Comparison of ENCODE assay signal across 21 cellular contexts in genomic region chr12:116122639-116123038, GRCh38.
DNase-seq lines count a peak whose midpoint lies in the region; ATAC-seq, FAIRE-seq and TF ChIP-seq lines count a peak whose summit lies in the region.
"Had no signal": no experiment of that assay in that cellular context is flagged by ENCODE, and none has a peak within 500 bp of the region (broad histone marks: within the 10 kb centered on the region; RNA-seq: fewer than 3 reads in every experiment).

No MANE protein-coding gene starts in this region.

- TF ChIP-seq EP300 in A549 (IDR thresholded peaks at IDR 0.05) (no peak), neural cell (conservative IDR thresholded peaks at IDR 0.05; ENCODE audit: poor library complexity, severe bottlenecking) (no peak)

- no peak overlapping the region for H3K23ac ChIP-seq in trophoblast cell (ENCODE audit: low read length)

- H3K79me1 ChIP-seq in trophoblast cell (ENCODE audit: low read length) = no peaks in the 10 kb centered on the region

- no peak overlapping the region for H2BK120ac ChIP-seq in trophoblast cell (ENCODE audit: insufficient read depth, low read length, poor library complexity)

- H3K27ac ChIP-seq in A549 (no peak overlapping the region; a peak in 1 of 6 replicates), neural cell (ENCODE audit: low read length) (peak overlapping the region; percentile 81), trophoblast cell (ENCODE audit: low read depth, low read length) (no peak overlapping the region)

- TF ChIP-seq CTCF in A549 (IDR thresholded peaks at IDR 0.05) (no peak), brain (conservative IDR thresholded peaks at IDR 0.05) (no peak), neural cell (IDR thresholded peaks at IDR 0.05; ENCODE audit: poor library complexity, severe bottlenecking) (no peak)

- H3K4me1 ChIP-seq in A549 (peaks cover 80% of the 10 kb centered on the region), trophoblast cell (ENCODE audit: control insufficient read depth in 1 of 2, insufficient read depth in 2 of 2, low read length in 2 of 2) (peaks cover 4% of the 10 kb centered on the region in 2 experiments)

- ATAC-seq in A549 (no peak), HG02610 (IDR thresholded peaks at IDR 0.05; ENCODE audit: unreplicated experiment) (no peak)

- H3K27me3 ChIP-seq in neural cell (ENCODE audit: insufficient read depth, low read depth, low read length) (no peaks in the 10 kb centered on the region), trophoblast cell (ENCODE audit: insufficient read depth, low read length) (no peaks in the 10 kb centered on the region)
- H3K27me3 ChIP-seq: heart right ventricle, upper lobe of left lung had no signal

- WGBS in A549 (ENCODE audit: missing lambda C conversion rate) = 55% methylated on average over 3 of the region's 3 CpGs
- no CpG with 5 or more reads among the region's 3 CpGs for WGBS in trophoblast cell (ENCODE audit: extremely low coverage, insufficient coverage, insufficient read length)

- H3K4me2 ChIP-seq in A549 = peak overlapping the region; percentile 70; the same call in 2 of the 3 replicates
- peak overlapping the region; percentile 47 for H3K4me2 ChIP-seq in neural cell (ENCODE audit: low read length)
- no peak overlapping the region for H3K4me2 ChIP-seq in trophoblast cell (ENCODE audit: low read length)

- H2AFZ ChIP-seq in neural cell (ENCODE audit: low read depth, low read length) (no peak overlapping the region), trophoblast cell (ENCODE audit: insufficient read depth, low read length, poor library complexity) (no peak overlapping the region)

- H3K36me3 ChIP-seq in neural cell (ENCODE audit: insufficient read depth, low read length) (no peaks in the 10 kb centered on the region), trophoblast cell (ENCODE audit: control insufficient read depth in 1 of 2, insufficient read depth in 2 of 2, low read length in 2 of 2) (no peaks in the 10 kb centered on the region)
- H3K36me3 ChIP-seq: heart right ventricle, upper lobe of left lung had no signal

- POLR2A ChIA-PET in A549 (lab: Yijun Ruan, JAX) = no interaction called here

- no peaks in the 10 kb centered on the region for H3K27me3 Mint-ChIP-seq in brain
- H3K27me3 Mint-ChIP-seq: CD4-positive, alpha-beta memory T cell had no signal

- peaks cover 7% of the 10 kb centered on the region for H3F3A ChIP-seq in neural cell (ENCODE audit: insufficient read depth, low read length, poor library complexity, severe bottlenecking)

- CTCF ChIA-PET in A549 (lab: Yijun Ruan, JAX) = interaction anchor here (1.1 to 1.3 kb wide), 2 partner anchors 18 to 478 kb away, joined by 3 to 4 read pairs; no protein-coding TSS in a partner anchor

- H3K9me3 ChIP-seq in A549 = no peaks in the 10 kb centered on the region
- H3K9me3 ChIP-seq in neural cell (ENCODE audit: low read length) = no peaks in the 10 kb centered on the region
- H3K9me3 ChIP-seq in trophoblast cell (ENCODE audit: insufficient read depth, low read depth, low read length) = no peaks in the 10 kb centered on the region
- H3K9me3 ChIP-seq: heart right ventricle, upper lobe of left lung had no signal

- H3K4me3 ChIP-seq in A549 (no peak overlapping the region), neural cell (ENCODE audit: low read length) (peak overlapping the region; percentile 61), trophoblast cell (ENCODE audit: low read depth, low read length) (no peak overlapping the region)
- H3K4me3 ChIP-seq: lung, upper lobe of left lung had no signal

- H3K79me2 ChIP-seq in neural cell (replicated peaks; ENCODE audit: insufficient read depth, low read length) (peaks cover 43% of the 10 kb centered on the region), trophoblast cell (ENCODE audit: control insufficient read depth, insufficient read depth, low read length, poor library complexity) (no peaks in the 10 kb centered on the region)

- H3K27ac Mint-ChIP-seq in brain = peak overlapping the region; percentile 64 to 95 (median 88)

- no peak for TF ChIP-seq POLR2A in A549 (IDR thresholded peaks at IDR 0.05; ENCODE audit: low read length)

- no peak for DNase-seq in A549 (ENCODE audit: low read depth in 1 of 2, low spot score in 1 of 2)
- DNase-seq in NCI-H69 (lab: John Stamatoyannopoulos, UW) = peak; percentile 66
- no peak for DNase-seq in trophoblast cell
- DNase-seq in ecto neural progenitor cell (ENCODE audit: low spot score) = no peak
- DNase-seq in activated CD4-positive, alpha-beta T cell treated with anti-CD3 and anti-CD28 coated beads, Interleukin-2, amount 50 U/mL, for 48 hours = no peak
- DNase-seq: caudate nucleus; DMS53; heart right ventricle; MM.1S; NCI-H187; NCI-H524; retina; stimulated activated naive CD4-positive, alpha-beta T cell treated with Interleukin-2 at 50 U/mL for 16 hours; upper lobe of left lung had no signal

- H3K36me3 Mint-ChIP-seq in brain = no peaks in the 10 kb centered on the region
- H3K36me3 Mint-ChIP-seq: CD4-positive, alpha-beta memory T cell had no signal

- no peak overlapping the region for H3K18ac ChIP-seq in trophoblast cell (ENCODE audit: low read length)

- H4K8ac ChIP-seq in trophoblast cell (ENCODE audit: low read depth, low read length) = no peak overlapping the region

- no peaks in the 10 kb centered on the region for H3K9me3 Mint-ChIP-seq in brain
- H3K9me3 Mint-ChIP-seq: CD4-positive, alpha-beta memory T cell; T-helper 2 cell treated with Interferon-gamma antibody and Interleukin-4, amounts not matched to agents 5 μg/mL and 100 μg/mL, for 36 hours had no signal

- peak overlapping the region; percentile 57 for H3K9ac ChIP-seq in neural cell (ENCODE audit: low read length)
- no peak overlapping the region for H3K9ac ChIP-seq in trophoblast cell (ENCODE audit: low read length)

- no peak overlapping the region for H3K4ac ChIP-seq in trophoblast cell (ENCODE audit: low read depth, low read length)

- TF ChIP-seq RAD21 in A549 (conservative IDR thresholded peaks at IDR 0.05 in 1 of 2, IDR thresholded peaks at IDR 0.05 in 1 of 2) (no peak), neural cell (conservative IDR thresholded peaks at IDR 0.05) (no peak)

- peak overlapping the region; percentile 47 to 84 (median 79) for H3K4me3 Mint-ChIP-seq in brain

- no peaks in the 10 kb centered on the region for H4K20me1 ChIP-seq in neural cell (ENCODE audit: insufficient read depth)

- H2BK5ac ChIP-seq in trophoblast cell (ENCODE audit: low read depth, low read length, poor library complexity) = no peak overlapping the region

- no peak overlapping the region for H4K91ac ChIP-seq in trophoblast cell (ENCODE audit: low read depth, low read length)

- no peak overlapping the region for H2BK12ac ChIP-seq in trophoblast cell (ENCODE audit: low read length)

- no peak overlapping the region for H4K12ac ChIP-seq in trophoblast cell (ENCODE audit: low read depth, low read length)

- H3K9me2 ChIP-seq in neural cell (ENCODE audit: insufficient read depth, low read length) = no peaks in the 10 kb centered on the region

- H3K14ac ChIP-seq in trophoblast cell (ENCODE audit: low read length) = no peak overlapping the region

- H2AK5ac ChIP-seq in trophoblast cell (ENCODE audit: low read length) = no peak overlapping the region

- peak; percentile 13 for FAIRE-seq in A549 (lab: Jason Lieb, UNC)
- FAIRE-seq: H54 had no signal

- H3K4me1 Mint-ChIP-seq in brain = peaks cover 88% of the 10 kb centered on the region

TF ChIP-seq in A549, 52 proteins besides CTCF, POLR2A, EP300 and RAD21:
- TF ChIP-seq CEBPB (IDR thresholded peaks at IDR 0.05) (0 out of 4 replicates have a peak, but pooled peaks of 1 of the 2 experiments have one; percentile 6), TFCP2L1 (CRISPR knock-in tag; IDR thresholded peaks at IDR 0.05) (no peak), HOXA7 (CRISPR knock-in tag; IDR thresholded peaks at IDR 0.05) (no peak), HOXB5 (CRISPR knock-in tag; IDR thresholded peaks at IDR 0.05) (no peak), ZFP36 (IDR thresholded peaks at IDR 0.05; ENCODE audit: borderline replicate concordance, partially characterized antibody) (no peak), HEYL (CRISPR knock-in tag; IDR thresholded peaks at IDR 0.05) (no peak), EHF (CRISPR knock-in tag; IDR thresholded peaks at IDR 0.05) (no peak), ESRRA (IDR thresholded peaks at IDR 0.05; ENCODE audit: borderline replicate concordance, low read length) (no peak)

TF ChIP-seq in neural cell, 6 proteins besides CTCF, POLR2A, EP300 and RAD21:
- TF ChIP-seq TAF1 (IDR thresholded peaks at IDR 0.05; ENCODE audit: low read depth) = no peak
- TF ChIP-seq MXI1 (conservative IDR thresholded peaks at IDR 0.05; ENCODE audit: poor library complexity, severe bottlenecking) = no peak
